21 cellular contexts compared by ENCODE assay signal in genomic region chr4:14652522-14652921, GRCh38.
"Had no signal": no experiment of that assay in that cellular context is flagged by ENCODE, and none has a peak within 500 bp of the region (broad histone marks: within the 10 kb centered on the region; RNA-seq: fewer than 3 reads in every experiment).

No MANE protein-coding gene starts in this region.

- H3K36me3 ChIP-seq: heart left ventricle, neutrophil, spleen, tibial nerve, upper lobe of right lung, vagina had no signal

- FAIRE-seq: endothelial cell of umbilical vein, frontal cortex had no signal

- H3K4me3 ChIP-seq: heart left ventricle, mucosa of descending colon, spleen, tibial nerve, upper lobe of right lung, vagina had no signal

- ATAC-seq: left colon; mucosa of descending colon; naive thymus-derived CD8-positive, alpha-beta T cell; sciatic nerve; stimulated activated memory B cell treated with anti-CD40 and anti-IgM and Interleukin-4, amounts not matched to agents 10 μg/mL and 1 μg/mL and 100 μg/mL, for 72 hours; upper lobe of right lung had no signal

- H3K27me3 ChIP-seq: heart left ventricle, neutrophil, spleen, tibial nerve, upper lobe of right lung, vagina had no signal

- DNase-seq: effector CD4-positive, alpha-beta T cell; endodermal cell; erythroblast; heart left ventricle; hippocampal formation; left colon; mucosa of descending colon; naive thymus-derived CD8-positive, alpha-beta T cell; posterior cingulate gyrus; spleen; stimulated activated CD4-positive, alpha-beta T cell treated with anti-CD3 and anti-CD28 coated beads, Interleukin-15, amount 100 ng/mL, for 24 hours; stimulated activated CD4-positive, alpha-beta T cell treated with anti-CD3 and anti-CD28 coated beads, Interleukin-1b, Interleukin-23, amount 100 ng/mL, for 48 hours; stimulated activated CD4-positive, alpha-beta T cell treated with anti-CD3 and anti-CD28 coated beads, Interleukin-4, amount 100 ng/mL, for 24 hours; upper lobe of right lung had no signal
